In genomic region chr22:27405672-27406388, GRCh38 we compare ENCODE assay signal across 8 cellular contexts.
DNase-seq lines count a peak whose midpoint lies in the region; TF ChIP-seq lines count a peak whose summit lies in the region.

No MANE protein-coding gene starts in this region.

- H3K27ac ChIP-seq in A673 (ENCODE audit: low read depth, low read length, poor library complexity, severe bottlenecking): no peak overlapping the region
- H3K27ac ChIP-seq in colonic mucosa: no peak overlapping the region
- no peak overlapping the region for H3K27ac ChIP-seq in mesendoderm (ENCODE audit: low read depth, low read length)

- intact Hi-C loops in A673 (cut with micrococcal nuclease; ENCODE audit: unreplicated experiment): loop anchor here (5.0 to 10.0 kb wide), 2 partner anchors 396 to 599 kb away; partner anchors contain the start of gene MN1
- intact Hi-C loops in colonic mucosa (cut with DNase I): loop anchor here (2.0 kb wide), 1 partner anchor 397 kb away; no protein-coding TSS in a partner anchor

- TF ChIP-seq CTCF in A673 (conservative IDR thresholded peaks at IDR 0.05; ENCODE audit: low read depth, low read length) (peak; percentile 78), GM12872 (IDR thresholded peaks at IDR 0.05; ENCODE audit: insufficient read depth, low read depth, low read length) (peak; percentile 65), colonic mucosa (IDR thresholded peaks at IDR 0.05) (peak; percentile 63)

- no peak overlapping the region for H3K4me2 ChIP-seq in mesendoderm (ENCODE audit: low read length)

- H3K27me3 ChIP-seq in A673 (replicated peaks; ENCODE audit: insufficient read depth, low read depth, low read length, poor library complexity) (no peaks in the 10 kb centered on the region), colonic mucosa (no peaks in the 10 kb centered on the region), mesendoderm (ENCODE audit: insufficient read depth, low read length, poor library complexity) (no peaks in the 10 kb centered on the region)

- no peak overlapping the region for H2BK120ac ChIP-seq in mesendoderm (ENCODE audit: low read depth, low read length)

- H3K18ac ChIP-seq in mesendoderm (ENCODE audit: low read length): no peak overlapping the region

- H3K56ac ChIP-seq in mesendoderm (ENCODE audit: low read length): no peak overlapping the region

- H3K79me2 ChIP-seq in mesendoderm (ENCODE audit: control insufficient read depth, insufficient read depth, low read length): no peaks in the 10 kb centered on the region

- no peak overlapping the region for H2BK5ac ChIP-seq in mesendoderm (ENCODE audit: low read length)

- H3K79me1 ChIP-seq in mesendoderm (ENCODE audit: low read length): no peaks in the 10 kb centered on the region

- H3K23ac ChIP-seq in mesendoderm (ENCODE audit: low read length): no peak overlapping the region

- H3K9ac ChIP-seq in colonic mucosa (ENCODE audit: low read depth in 2 of 2, low read length in 2 of 2) (no peak overlapping the region), mesendoderm (ENCODE audit: low read length) (no peak overlapping the region)

- CTCF ChIA-PET in A673 (lab: Charles Lee): interaction anchor here (1.2 kb wide), 1 partner anchor 677 kb away, joined by 4 read pairs; no protein-coding TSS in a partner anchor

- peaks cover 16% of the 10 kb centered on the region for H3K4me1 ChIP-seq in A673 (ENCODE audit: insufficient read depth, low read length, poor library complexity, severe bottlenecking)
- H3K4me1 ChIP-seq in colonic mucosa: no peaks in the 10 kb centered on the region
- no peaks in the 10 kb centered on the region for H3K4me1 ChIP-seq in mesendoderm (ENCODE audit: control insufficient read depth, low read depth, low read length)

- H3K9me3 ChIP-seq in A673 (ENCODE audit: low read depth, low read length, poor library complexity, severe bottlenecking): no peaks in the 10 kb centered on the region
- H3K9me3 ChIP-seq in colonic mucosa: no peaks in the 10 kb centered on the region

- BruUV-seq in A673 (replicated peaks; lab: Mats Ljungman, UMichigan): no TSS peak

- no peak overlapping the region for H2BK15ac ChIP-seq in mesendoderm (replicated peaks; ENCODE audit: low read depth)

- H3K36me3 ChIP-seq in A673 (ENCODE audit: insufficient read depth, low read length, poor library complexity, severe bottlenecking) (no peaks in the 10 kb centered on the region), colonic mucosa (no peaks in the 10 kb centered on the region), mesendoderm (ENCODE audit: control insufficient read depth, insufficient read depth, low read length) (no peaks in the 10 kb centered on the region)

- WGBS in mesendoderm (ENCODE audit: extremely low coverage, insufficient coverage, low lambda C conversion rate): no CpG with 5 or more reads among the region's 10 CpGs

- H3K4me3 ChIP-seq in A673 (ENCODE audit: low read depth, low read length, poor library complexity, severe bottlenecking) (no peak overlapping the region), colonic mucosa (no peak overlapping the region), mesendoderm (ENCODE audit: low read length) (no peak overlapping the region)

- POLR2A ChIA-PET in A673 (lab: Charles Lee; ENCODE audit: low non-redundant PET): no interaction called here

- no peak overlapping the region for H2AK5ac ChIP-seq in mesendoderm (ENCODE audit: low read length)

- H3K4ac ChIP-seq in mesendoderm (ENCODE audit: low read depth, low read length): no peak overlapping the region

- peak; percentile 58 for DNase-seq in A673 (ENCODE audit: low spot score)
- peak; percentile 36 for DNase-seq in OCI-M1 (lab: John Stamatoyannopoulos, UW)
- peak; percentile 52 for DNase-seq in colonic mucosa
- peak; percentile 67 for DNase-seq in mesendoderm
- no peak for DNase-seq in activated gamma-delta T cell (lab: John Stamatoyannopoulos, UW)
- DNase-seq in T1000 (lab: John Stamatoyannopoulos, UW): no peak
- DNase-seq in NCI-H510A treated with DMSO at 0.1 percent for 48 hours (lab: John Stamatoyannopoulos, UW): no peak

- H4K5ac ChIP-seq in mesendoderm (ENCODE audit: low read length): no peak overlapping the region

- no peak overlapping the region for H4K8ac ChIP-seq in mesendoderm (ENCODE audit: low read depth, low read length)

Comparison
In these comparisons a context has a peak if more than half of its experiments do, and no peak if none do; other contexts are left out.
1. DNase-seq: peak in A673 (single experiment), OCI-M1 (single experiment), colonic mucosa (single experiment) and mesendoderm (single experiment); none in activated gamma-delta T cell (single experiment), T1000 (single experiment) and NCI-H510A treated with DMSO at 0.1 percent for 48 hours (single experiment).
2. Peak in every context shown above with its lines, with median percentiles within 50 percentile points of each other: CTCF ChIP-seq.